Comparison of ENCODE assay signal across 8 cellular contexts in the genomic region with DNA sequence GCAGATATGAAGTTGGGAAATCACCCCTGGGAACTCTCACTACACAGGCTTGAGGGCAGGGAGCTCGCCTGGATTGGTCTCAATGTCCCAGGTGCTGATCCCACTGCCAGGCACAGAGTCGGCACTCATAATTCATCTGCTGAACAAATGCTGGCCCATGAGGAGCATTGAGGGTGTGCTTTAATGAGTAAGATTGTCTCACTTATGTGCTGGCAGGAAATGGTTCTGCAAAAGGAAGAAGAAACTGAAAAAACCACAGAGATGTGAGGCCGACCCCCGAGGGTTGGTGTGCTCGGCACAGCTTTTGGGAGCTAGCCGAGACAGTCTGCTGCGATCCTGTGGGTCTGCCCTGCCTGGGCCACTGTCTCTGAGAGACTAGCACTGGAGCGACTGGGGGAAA. TPM values are rescaled to one million over a fixed set of nuclear protein-coding genes. Genes with fewer than 3 reads are reported as not detected.
DNase-seq lines count a peak whose midpoint lies in the region; ATAC-seq and TF ChIP-seq lines count a peak whose summit lies in the region.

No MANE protein-coding gene starts in this region.

- CTCF ChIA-PET in activated CD8-positive, alpha-beta T cell treated with anti-CD3 and anti-CD28 coated beads, Interleukin-2, amount 10 ng/mL, durations not matched to agents 7 days and 5 days (lab: Charles Lee), result interaction anchor here (0.6 to 4.8 kb wide), 5 partner anchors 11 to 722 kb away, joined by 3 to 39 read pairs (median 9); partner anchors contain the start of genes PLAAT2, PLAAT4 and STX5

- H3K4me3 Mint-ChIP-seq in activated CD8-positive, alpha-beta T cell treated with anti-CD3 and anti-CD28 coated beads, Interleukin-2, amount 10 ng/mL, durations not matched to agents 7 days and 5 days, result peak overlapping the region; percentile 75
- peak overlapping the region; percentile 88 for H3K4me3 Mint-ChIP-seq in natural killer cell treated with Interleukin-12 subunit alpha and Interleukin-12 subunit beta and Interleukin-15 and Interleukin-18, amount 100 ng/mL, for 72 hours

- DNase-seq in activated CD8-positive, alpha-beta T cell treated with anti-CD3 and anti-CD28 coated beads, Interleukin-2, amount 10 ng/mL, durations not matched to agents 7 days and 5 days, result peak; percentile 73
- DNase-seq in natural killer cell treated with Interleukin-12 subunit alpha and Interleukin-12 subunit beta and Interleukin-15 and Interleukin-18, amount 100 ng/mL, for 72 hours (ENCODE audit: low spot score), result peak; percentile 80
- no peak for DNase-seq in NCI-H1436 (lab: John Stamatoyannopoulos, UW)
- no peak for DNase-seq in NCI-H1417 (lab: John Stamatoyannopoulos, UW)
- DNase-seq in nucleus accumbens (lab: John Stamatoyannopoulos, UW), result no peak
- no peak for DNase-seq in NCI-H524 (lab: John Stamatoyannopoulos, UW)

- peaks cover 21% of the 10 kb centered on the region for H3K36me3 Mint-ChIP-seq in activated CD8-positive, alpha-beta T cell treated with anti-CD3 and anti-CD28 coated beads, Interleukin-2, amount 10 ng/mL, durations not matched to agents 7 days and 5 days (ENCODE audit: low read depth)
- no peaks in the 10 kb centered on the region for H3K36me3 Mint-ChIP-seq in natural killer cell treated with Interleukin-12 subunit alpha and Interleukin-12 subunit beta and Interleukin-15 and Interleukin-18, amount 100 ng/mL, for 72 hours

- in situ Hi-C loops in GM18951 (cut with MboI; ENCODE audit: low sequenced_read_pairs, unreplicated experiment), result no loop called here

- H3K4me1 Mint-ChIP-seq in activated CD8-positive, alpha-beta T cell treated with anti-CD3 and anti-CD28 coated beads, Interleukin-2, amount 10 ng/mL, durations not matched to agents 7 days and 5 days (ENCODE audit: low read depth), result peaks cover 59% of the 10 kb centered on the region
- H3K4me1 Mint-ChIP-seq in natural killer cell treated with Interleukin-12 subunit alpha and Interleukin-12 subunit beta and Interleukin-15 and Interleukin-18, amount 100 ng/mL, for 72 hours (ENCODE audit: low read depth in 2 of 2), result peaks cover 50 to 53% of the 10 kb centered on the region in 2 donors

- peak; percentile 32 for TF ChIP-seq POLR2A in GM18951 (IDR thresholded peaks at IDR 0.05; ENCODE audit: extremely low read depth, insufficient read depth, insufficient read length)

- peak; percentile 82 for ATAC-seq in HG03159 (IDR thresholded peaks at IDR 0.05; ENCODE audit: unreplicated experiment)
- ATAC-seq in activated CD8-positive, alpha-beta T cell treated with anti-CD3 and anti-CD28 coated beads, Interleukin-2, amount 10 ng/mL, durations not matched to agents 7 days and 5 days, result peak; percentile 74
- peak; percentile 88 to 93 for ATAC-seq in natural killer cell treated with Interleukin-12 subunit alpha and Interleukin-12 subunit beta and Interleukin-15 and Interleukin-18, amount 100 ng/mL, for 72 hours

- no peaks in the 10 kb centered on the region for H3K9me3 Mint-ChIP-seq in activated CD8-positive, alpha-beta T cell treated with anti-CD3 and anti-CD28 coated beads, Interleukin-2, amount 10 ng/mL, durations not matched to agents 7 days and 5 days (ENCODE audit: insufficient read depth)
- H3K9me3 Mint-ChIP-seq in natural killer cell treated with Interleukin-12 subunit alpha and Interleukin-12 subunit beta and Interleukin-15 and Interleukin-18, amount 100 ng/mL, for 72 hours, result no peaks in the 10 kb centered on the region

- H3K27ac Mint-ChIP-seq in activated CD8-positive, alpha-beta T cell treated with anti-CD3 and anti-CD28 coated beads, Interleukin-2, amount 10 ng/mL, durations not matched to agents 7 days and 5 days, result peak overlapping the region; percentile 100
- H3K27ac Mint-ChIP-seq in natural killer cell treated with Interleukin-12 subunit alpha and Interleukin-12 subunit beta and Interleukin-15 and Interleukin-18, amount 100 ng/mL, for 72 hours, result peak overlapping the region; percentile 97 to 98

- POLR2A ChIA-PET in activated CD8-positive, alpha-beta T cell treated with anti-CD3 and anti-CD28 coated beads, Interleukin-2, amount 10 ng/mL, durations not matched to agents 7 days and 5 days (lab: Charles Lee), result interaction anchor here (0.5 to 7.0 kb wide), 5 partner anchors 11 to 712 kb away, joined by 3 to 106 read pairs (median 3); partner anchors contain the start of gene PLAAT4

- H3K27me3 Mint-ChIP-seq in activated CD8-positive, alpha-beta T cell treated with anti-CD3 and anti-CD28 coated beads, Interleukin-2, amount 10 ng/mL, durations not matched to agents 7 days and 5 days (ENCODE audit: low read depth), result no peaks in the 10 kb centered on the region
- H3K27me3 Mint-ChIP-seq in natural killer cell treated with Interleukin-12 subunit alpha and Interleukin-12 subunit beta and Interleukin-15 and Interleukin-18, amount 100 ng/mL, for 72 hours, result no peaks in the 10 kb centered on the region

RNA-seq across cellular contexts. Expression of gene PLAAT2, which starts 9.4 kb away (rescaled TPM):
- under 1 TPM in 1 of 2 experiments, not detected in 1; 0.57 TPM for total RNA-seq in activated CD8-positive, alpha-beta T cell treated with anti-CD3 and anti-CD28 coated beads, Interleukin-2, amount 10 ng/mL, durations not matched to agents 7 days and 5 days
- total RNA-seq in natural killer cell treated with Interleukin-12 subunit alpha and Interleukin-12 subunit beta and Interleukin-15 and Interleukin-18, amount 100 ng/mL, for 72 hours, result 1 to 10 TPM in 1 of 2 donors, not detected in 1; 1.4 TPM

RNA-seq across cellular contexts. Expression of gene PLAAT4, which starts 17.2 kb away (rescaled TPM):
- total RNA-seq in activated CD8-positive, alpha-beta T cell treated with anti-CD3 and anti-CD28 coated beads, Interleukin-2, amount 10 ng/mL, durations not matched to agents 7 days and 5 days, result 10 to 100 TPM; 97.5 to 99.8 TPM
- total RNA-seq in natural killer cell treated with Interleukin-12 subunit alpha and Interleukin-12 subunit beta and Interleukin-15 and Interleukin-18, amount 100 ng/mL, for 72 hours, result 100 to 1,000 TPM in 1 of 2 donors, 10 to 100 TPM in 1; 42.5 to 193 TPM

RNA-seq across cellular contexts. Expression of gene LGALS12, which starts 47.9 kb away (rescaled TPM):
- not detected for total RNA-seq in activated CD8-positive, alpha-beta T cell treated with anti-CD3 and anti-CD28 coated beads, Interleukin-2, amount 10 ng/mL, durations not matched to agents 7 days and 5 days
- total RNA-seq in natural killer cell treated with Interleukin-12 subunit alpha and Interleukin-12 subunit beta and Interleukin-15 and Interleukin-18, amount 100 ng/mL, for 72 hours, result under 1 TPM in 1 of 2 donors, not detected in 1; 0.59 TPM

Comparison
In these comparisons a context has a peak if more than half of its experiments do, and no peak if none do; other contexts are left out.
1. DNase-seq: peak in activated CD8-positive, alpha-beta T cell treated with anti-CD3 and anti-CD28 coated beads, Interleukin-2, amount 10 ng/mL, durations not matched to agents 7 days and 5 days (single experiment) and natural killer cell treated with Interleukin-12 subunit alpha and Interleukin-12 subunit beta and Interleukin-15 and Interleukin-18, amount 100 ng/mL, for 72 hours (single experiment); none in NCI-H1436 (single experiment), NCI-H1417 (0 of 3), nucleus accumbens (0 of 56) and NCI-H524 (0 of 2).
2. Peak in every context shown above with its lines, with median percentiles within 50 percentile points of each other: ATAC-seq.